8 cellular contexts compared by ENCODE assay signal in the genomic region with DNA sequence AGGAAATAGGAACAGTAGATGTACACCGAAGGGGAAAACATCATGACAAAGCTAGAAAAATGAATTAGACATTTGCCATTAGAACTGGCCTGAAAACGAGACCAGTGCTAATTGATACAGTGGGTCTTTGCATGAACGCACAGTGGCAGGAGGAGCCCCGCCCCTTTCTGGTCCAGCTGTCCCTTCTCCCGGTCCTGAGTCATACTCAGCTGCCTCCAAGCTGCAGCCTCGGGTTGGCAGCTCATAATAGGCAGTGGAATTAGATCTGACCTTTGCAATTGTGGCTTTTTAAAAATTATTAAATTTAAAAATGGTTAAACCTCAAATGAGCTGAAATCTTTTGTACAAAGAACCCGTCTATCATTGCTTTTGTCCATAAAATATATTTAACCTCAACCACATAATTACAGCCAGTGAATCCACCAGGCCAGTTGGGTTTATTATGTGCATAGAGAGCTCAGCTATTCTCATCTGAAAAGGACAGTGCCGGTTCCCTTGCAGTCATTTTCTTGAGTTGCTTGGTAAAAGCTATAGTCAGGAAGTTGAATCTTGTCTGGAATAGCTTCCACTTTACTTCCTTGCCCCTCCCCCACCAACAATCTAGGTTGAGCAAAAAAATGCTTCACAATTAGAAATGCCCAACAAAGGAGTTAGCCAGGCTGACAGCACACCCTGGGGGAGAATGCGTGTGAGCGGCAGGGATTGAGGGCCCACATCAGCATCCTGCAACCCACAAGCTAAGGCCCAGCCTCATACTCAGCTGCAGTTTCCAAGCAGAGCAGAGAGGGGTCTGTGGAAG.
A peak's percentile ranks its signal among the peaks of the same experiment; 100 is the strongest.
DNase-seq lines count a peak whose midpoint lies in the region; ATAC-seq and TF ChIP-seq lines count a peak whose summit lies in the region.

No MANE protein-coding gene starts in this region.

- no peaks in the 10 kb centered on the region for H3K4me1 ChIP-seq in HAP-1

- peak overlapping the region in 58 of 59 donors; percentile 51 to 98 (median 91) for H3K27ac ChIP-seq in dorsolateral prefrontal cortex

- no peak for ATAC-seq in GM18502 (IDR thresholded peaks at IDR 0.05; ENCODE audit: poor library complexity, unreplicated experiment)

- H3K4me3 ChIP-seq in dorsolateral prefrontal cortex (peak overlapping the region in 1 of 59 donors; percentile 3), HAP-1 (no peak overlapping the region)

- H3K9me3 ChIP-seq in HAP-1 = no peaks in the 10 kb centered on the region; the same call in 1 of the 2 replicates

- peak; percentile 71 for DNase-seq in DMS 273 (lab: John Stamatoyannopoulos, UW; ENCODE audit: unreplicated experiment)
- peak; percentile 78 for DNase-seq in NCI-H2227 (lab: John Stamatoyannopoulos, UW; ENCODE audit: unreplicated experiment)
- peak; percentile 14 to 92 (median 90) for DNase-seq in dorsolateral prefrontal cortex
- DNase-seq in myocyte (ENCODE audit: low read depth) = peak; percentile 96
- DNase-seq in HAP-1 (ENCODE audit: low spot score in 2 of 2) = no peak
- DNase-seq in cortex of kidney (lab: John Stamatoyannopoulos, UW) = no peak
- no peak for DNase-seq in activated effector memory CD4-positive, alpha-beta T cell treated with Interleukin-2 at 50 U/mL for 16 hours

- H3K27me3 ChIP-seq in dorsolateral prefrontal cortex (no peaks in the 10 kb centered on the region), HAP-1 (ENCODE audit: low read depth) (no peaks in the 10 kb centered on the region)

- in situ Hi-C loops in HAP-1 (cut with MboI; ENCODE audit: low sequenced_read_pairs) = no loop called here

- no peaks in the 10 kb centered on the region for H3K36me3 ChIP-seq in HAP-1 (replicated peaks)

- peak in 25 of 56 donors; percentile 2 to 52 (median 22) for TF ChIP-seq CTCF in dorsolateral prefrontal cortex (IDR thresholded peaks at IDR 0.05 in 54 of 56, conservative IDR thresholded peaks at IDR 0.05 in 2 of 56; ENCODE audit: low read depth in 1 of 56, partially characterized antibody in 56 of 56)

- intact Hi-C loops in dorsolateral prefrontal cortex (cut with DNase I) = loop anchor here (5.0 to 10.0 kb wide), 2 partner anchors 81 to 146 kb away; a partner anchor contains a TSS

Comparison
In these comparisons a context has a peak if more than half of its experiments do, and no peak if none do; other contexts are left out.
1. DNase-seq: peak in DMS 273 (single experiment), NCI-H2227 (single experiment), dorsolateral prefrontal cortex (10 of 10) and myocyte (single experiment); none in HAP-1 (0 of 2), cortex of kidney (single experiment) and activated effector memory CD4-positive, alpha-beta T cell treated with Interleukin-2 at 50 U/mL for 16 hours (single experiment).